Comparison of ENCODE assay signal across 8 cellular contexts in genomic region chr7:66920769-66921395, GRCh38. TPM values are rescaled to one million over a fixed set of nuclear protein-coding genes. Genes with fewer than 3 reads are reported as not detected.
DNase-seq lines count a peak whose midpoint lies in the region; ATAC-seq lines count a peak whose summit lies in the region.

Gene TMEM248 (plus strand): TSS chr7:66921225. CDS start chr7:66941866, 20,641 bp downstream.

- H3K36me3 ChIP-seq in KOPT-K1 (ENCODE audit: insufficient read depth, low read length): peaks cover 20% of the 10 kb centered on the region
- H3K36me3 ChIP-seq in naive thymus-derived CD4-positive, alpha-beta T cell (ENCODE audit: control insufficient read depth in 2 of 3, insufficient read depth in 3 of 3, low read length in 3 of 3): peaks cover 0 to 4% (median 0%) of the 10 kb centered on the region in 3 experiments

- CTCF ChIA-PET in naive thymus-derived CD4-positive, alpha-beta T cell (lab: Charles Lee): no interaction called here

- H3K27ac Mint-ChIP-seq in activated T-helper 17 cell treated with anti-CD3 and anti-CD28 coated beads, Interleukin-2, amount 50 U/mL, for 72 hours: peak within 1 kb of the TSS; percentile 98
- H3K27ac Mint-ChIP-seq in naive thymus-derived CD4-positive, alpha-beta T cell: peak within 1 kb of the TSS; percentile 96 to 100 (median 98)
- H3K27ac Mint-ChIP-seq in stimulated activated memory B cell treated with anti-CD40 and anti-IgM and Interleukin-4, amounts not matched to agents 10 μg/mL and 1 μg/mL and 100 μg/mL, for 72 hours: peak within 1 kb of the TSS; percentile 90

- no peaks in the 10 kb centered on the region for H3K27me3 Mint-ChIP-seq in activated T-helper 17 cell treated with anti-CD3 and anti-CD28 coated beads, Interleukin-2, amount 50 U/mL, for 72 hours
- no peaks in the 10 kb centered on the region for H3K27me3 Mint-ChIP-seq in naive thymus-derived CD4-positive, alpha-beta T cell
- H3K27me3 Mint-ChIP-seq in stimulated activated memory B cell treated with anti-CD40 and anti-IgM and Interleukin-4, amounts not matched to agents 10 μg/mL and 1 μg/mL and 100 μg/mL, for 72 hours: no peaks in the 10 kb centered on the region

- H3K4me1 Mint-ChIP-seq in activated T-helper 17 cell treated with anti-CD3 and anti-CD28 coated beads, Interleukin-2, amount 50 U/mL, for 72 hours: peaks cover 14% of the 10 kb centered on the region
- peaks cover 14 to 49% (median 37%) of the 10 kb centered on the region in 7 donors for H3K4me1 Mint-ChIP-seq in naive thymus-derived CD4-positive, alpha-beta T cell
- peaks cover 33% of the 10 kb centered on the region for H3K4me1 Mint-ChIP-seq in stimulated activated memory B cell treated with anti-CD40 and anti-IgM and Interleukin-4, amounts not matched to agents 10 μg/mL and 1 μg/mL and 100 μg/mL, for 72 hours

- H3K27me3 ChIP-seq in naive thymus-derived CD4-positive, alpha-beta T cell (ENCODE audit: control insufficient read depth in 2 of 2, insufficient read depth in 2 of 2, low read length in 2 of 2): no peaks in the 10 kb centered on the region

- H3K9me3 Mint-ChIP-seq in activated T-helper 17 cell treated with anti-CD3 and anti-CD28 coated beads, Interleukin-2, amount 50 U/mL, for 72 hours: no peaks in the 10 kb centered on the region
- H3K9me3 Mint-ChIP-seq in naive thymus-derived CD4-positive, alpha-beta T cell: peaks cover 0 to 11% (median 0%) of the 10 kb centered on the region in 11 donors
- H3K9me3 Mint-ChIP-seq in stimulated activated memory B cell treated with anti-CD40 and anti-IgM and Interleukin-4, amounts not matched to agents 10 μg/mL and 1 μg/mL and 100 μg/mL, for 72 hours: no peaks in the 10 kb centered on the region

- DNase-seq in DMS79 treated with DMSO at 0.1 percent for 48 hours (lab: John Stamatoyannopoulos, UW) (peak; percentile 64), RPMI7951 (ENCODE audit: low read depth) (peak; percentile 91), fibroblast of gingiva (ENCODE audit: low read depth) (peak; percentile 85)
- DNase-seq in naive thymus-derived CD4-positive, alpha-beta T cell: peak; percentile 87 to 97 (median 94)

- peak within 1 kb of the TSS; percentile 80 for H3K4me3 ChIP-seq in naive thymus-derived CD4-positive, alpha-beta T cell (ENCODE audit: low read length)

- peaks cover 18 to 20% of the 10 kb centered on the region in 2 donors for H3K4me1 ChIP-seq in naive thymus-derived CD4-positive, alpha-beta T cell (ENCODE audit: control insufficient read depth in 2 of 2, insufficient read depth in 2 of 2, low read length in 2 of 2)

- intact Hi-C loops in naive thymus-derived CD4-positive, alpha-beta T cell (cut with micrococcal nuclease): loop anchor here (1.0 to 5.0 kb wide), 21 partner anchors 74 to 1914 kb away; partner anchors contain the start of genes KCTD7 (in 2 of the 2), RABGEF1 (in 2 of the 2), ERV3-1 (in 1 of the 2) and GUSB (in 1 of the 2)

- H3K4me3 Mint-ChIP-seq in activated T-helper 17 cell treated with anti-CD3 and anti-CD28 coated beads, Interleukin-2, amount 50 U/mL, for 72 hours: peak within 1 kb of the TSS; percentile 92
- peak within 1 kb of the TSS; percentile 91 to 100 (median 98) for H3K4me3 Mint-ChIP-seq in naive thymus-derived CD4-positive, alpha-beta T cell
- peak within 1 kb of the TSS; percentile 95 for H3K4me3 Mint-ChIP-seq in stimulated activated memory B cell treated with anti-CD40 and anti-IgM and Interleukin-4, amounts not matched to agents 10 μg/mL and 1 μg/mL and 100 μg/mL, for 72 hours

- POLR2A ChIA-PET in naive thymus-derived CD4-positive, alpha-beta T cell (lab: Charles Lee): interaction anchor here (0.6 to 3.7 kb wide), 14 partner anchors 10 to 806 kb away, joined by 3 to 35 read pairs (median 4); partner anchors contain the start of genes CRCP, KCTD7, SBDS and TYW1

- peak within 1 kb of the TSS; percentile 73 for H3K27ac ChIP-seq in KOPT-K1 (ENCODE audit: low read depth, low read length, poor library complexity, severe bottlenecking)
- peak within 1 kb of the TSS; percentile 93 for H3K27ac ChIP-seq in naive thymus-derived CD4-positive, alpha-beta T cell (ENCODE audit: low read depth, low read length)

- H3K9me3 ChIP-seq in KOPT-K1 (ENCODE audit: insufficient read depth, low read length, poor library complexity, severe bottlenecking): no peaks in the 10 kb centered on the region
- H3K9me3 ChIP-seq in naive thymus-derived CD4-positive, alpha-beta T cell (ENCODE audit: control insufficient read depth in 2 of 3, low read length in 3 of 3): no peaks in the 10 kb centered on the region

- ATAC-seq in GM21737 (IDR thresholded peaks at IDR 0.05; ENCODE audit: unreplicated experiment): peak; percentile 85
- peak; percentile 91 for ATAC-seq in activated T-helper 17 cell treated with anti-CD3 and anti-CD28 coated beads, Interleukin-2, amount 50 U/mL, for 72 hours (replicated peaks)
- ATAC-seq in naive thymus-derived CD4-positive, alpha-beta T cell: peak; percentile 95
- ATAC-seq in stimulated activated memory B cell treated with anti-CD40 and anti-IgM and Interleukin-4, amounts not matched to agents 10 μg/mL and 1 μg/mL and 100 μg/mL, for 72 hours: peak; percentile 95

- peaks cover 33% of the 10 kb centered on the region for H3K36me3 Mint-ChIP-seq in activated T-helper 17 cell treated with anti-CD3 and anti-CD28 coated beads, Interleukin-2, amount 50 U/mL, for 72 hours (ENCODE audit: low read depth)
- H3K36me3 Mint-ChIP-seq in naive thymus-derived CD4-positive, alpha-beta T cell: peaks cover 0 to 18% (median 11%) of the 10 kb centered on the region in 5 donors
- peaks cover 9% of the 10 kb centered on the region for H3K36me3 Mint-ChIP-seq in stimulated activated memory B cell treated with anti-CD40 and anti-IgM and Interleukin-4, amounts not matched to agents 10 μg/mL and 1 μg/mL and 100 μg/mL, for 72 hours

RNA-seq across cellular contexts. Expression of gene TMEM248, which starts in this region (rescaled TPM):
- 102 and 120 TPM in 2 replicates for total RNA-seq in RPMI7951 (2014; rRNA removed; shearing (Covaris generic))
- 10 to 100 TPM; 67.4 to 85.7 TPM for total RNA-seq in activated T-helper 17 cell treated with anti-CD3 and anti-CD28 coated beads, Interleukin-2, amount 50 U/mL, for 72 hours
- 100 to 1,000 TPM in 1 of 5 experiments, 10 to 100 TPM in 4; 81.0 to 107 (median 91.6) TPM for total RNA-seq in naive thymus-derived CD4-positive, alpha-beta T cell
- 100 to 1,000 TPM; 104 to 106 TPM for polyA plus RNA-seq in naive thymus-derived CD4-positive, alpha-beta T cell

Comparison
In these comparisons a context has a peak if more than half of its experiments do, and no peak if none do; other contexts are left out.
1. Peak in every context shown above with its lines: DNase-seq, ATAC-seq, H3K4me3 ChIP-seq and H3K27ac ChIP-seq.